In the genomic region with DNA sequence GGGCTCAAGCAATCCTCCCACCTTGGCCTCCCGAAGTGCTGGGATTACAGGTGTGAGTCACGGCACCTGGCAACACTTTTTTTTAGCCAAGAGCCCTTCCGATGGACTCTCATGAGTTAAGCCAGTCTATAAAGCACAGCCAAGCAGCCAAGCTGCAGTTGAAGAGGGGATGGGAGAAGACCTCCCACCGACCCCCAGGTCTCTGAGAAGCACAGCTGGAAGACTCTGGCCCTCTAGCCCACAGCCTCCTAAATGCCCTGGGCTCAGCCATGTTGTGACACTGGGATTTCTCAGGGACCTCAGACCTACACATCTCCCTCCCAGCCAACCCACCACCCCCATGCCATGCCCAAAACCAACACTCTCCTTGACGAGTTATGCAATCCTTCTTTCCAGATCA, we compare ENCODE assay signal across 21 cellular contexts. TPM values are rescaled to one million over a fixed set of nuclear protein-coding genes. Genes with fewer than 3 reads are reported as not detected.
DNase-seq lines count a peak whose midpoint lies in the region; ATAC-seq and TF ChIP-seq lines count a peak whose summit lies in the region.
"Had no signal": no experiment of that assay in that cellular context is flagged by ENCODE, and none has a peak within 500 bp of the region (broad histone marks: within the 10 kb centered on the region; RNA-seq: fewer than 3 reads in every experiment).

No MANE protein-coding gene starts in this region.

- no peak for TF ChIP-seq RAD21 in IMR-90 (IDR thresholded peaks at IDR 0.05; ENCODE audit: low read length)

- 0 out of 2 replicates have a peak overlapping the region, but pooled peaks have one; percentile 3 for H3K4ac ChIP-seq in IMR-90 (ENCODE audit: low read depth, low read length)

- no peaks in the 10 kb centered on the region for H3K9me3 ChIP-seq in IMR-90 (ENCODE audit: control insufficient read depth, insufficient read depth, low read length)
- H3K9me3 ChIP-seq in sigmoid colon = no peaks in the 10 kb centered on the region
- H3K9me3 ChIP-seq: BE2C had no signal

- BruUV-seq in IMR-90 (replicated peaks; lab: Mats Ljungman, UMichigan) = no TSS peak

- TF ChIP-seq POLR2A in IMR-90 (IDR thresholded peaks at IDR 0.05; ENCODE audit: low read depth, low read length) (no peak), sigmoid colon (IDR thresholded peaks at IDR 0.05) (no peak)

- H3K4me2 ChIP-seq in IMR-90 (ENCODE audit: low read depth, low read length) = no peak overlapping the region

- 0 out of 2 replicates have a peak overlapping the region, but pooled peaks have one; percentile 27 for H2AK5ac ChIP-seq in IMR-90 (ENCODE audit: low read depth, low read length)

- no peak overlapping the region for H2BK120ac ChIP-seq in IMR-90 (ENCODE audit: low read depth, low read length)

- H3K18ac ChIP-seq in IMR-90 (ENCODE audit: low read depth, low read length) = no peak overlapping the region

- no peak overlapping the region for H2AK9ac ChIP-seq in IMR-90 (replicated peaks; ENCODE audit: low read depth, low read length, poor library complexity)

- dilution Hi-C loops in IMR-90 (cut with HindIII; ENCODE audit: low sequenced_read_pairs, unreplicated experiment) = no loop called here

- no peak overlapping the region for H2BK5ac ChIP-seq in IMR-90 (ENCODE audit: low read depth, low read length, poor library complexity, severe bottlenecking)

- no peak overlapping the region for H2BK20ac ChIP-seq in IMR-90 (ENCODE audit: low read depth, low read length)

- DNase-seq in IMR-90 (no peak), islet precursor cell (peak; percentile 43), sigmoid colon (peak; percentile 40), ACHN (no peak), glomerular visceral epithelial cell (ENCODE audit: extremely low spot score) (no peak)
- DNase-seq: BE2C; CD8-positive, alpha-beta memory T cell; DND-41; GF-D8; GOT3; MM.1S; NCI-H1105 treated with DMSO at 0.1 percent for 48 hours; NCI-H187 treated with DMSO at 0.1 percent for 48 hours; NCI-H2171; NCI-H82 had no signal

- no peak overlapping the region for H4K8ac ChIP-seq in IMR-90 (ENCODE audit: low read depth in 2 of 2, low read length in 2 of 2)

- H3K27ac ChIP-seq in 22Rv1 (peak overlapping the region; percentile 96), IMR-90 (ENCODE audit: insufficient read depth, low read length) (no peak overlapping the region), sigmoid colon (peak overlapping the region; percentile 61 to 83 (median 78))

- in situ Hi-C loops in IMR-90 (cut with MboI; ENCODE audit: low sequenced_read_pairs) (no loop called here), ACHN (cut with HindIII; ENCODE audit: low pct_ligation_motif_present, low pct_unique_long_range_greater_than_20kb, low sequenced_read_pairs) (no loop called here)

- H3K4me1 ChIP-seq in IMR-90 (ENCODE audit: control insufficient read depth, insufficient read depth, low read length) (peaks cover 32% of the 10 kb centered on the region), sigmoid colon (peaks cover 0 to 76% (median 75%) of the 10 kb centered on the region in 4 donors)
- H3K4me1 ChIP-seq: BE2C had no signal

- H3K4me3 ChIP-seq in IMR-90 (ENCODE audit: insufficient read depth, low read depth, low read length) = no peak overlapping the region
- H3K4me3 ChIP-seq in sigmoid colon = no peak overlapping the region

- no peak overlapping the region for H2BK15ac ChIP-seq in IMR-90 (ENCODE audit: low read depth, low read length)

- TF ChIP-seq CTCF in 22Rv1 (IDR thresholded peaks at IDR 0.05) (no peak), IMR-90 (conservative IDR thresholded peaks at IDR 0.05; ENCODE audit: low read depth, low read length) (no peak), sigmoid colon (IDR thresholded peaks at IDR 0.05) (no peak)

- CTCF ChIA-PET in IMR-90 (lab: Yijun Ruan, JAX) = no interaction called here

- H4K5ac ChIP-seq in IMR-90 (ENCODE audit: low read depth, low read length) = no peak overlapping the region

- no peak overlapping the region for H2AFZ ChIP-seq in IMR-90 (replicated peaks; ENCODE audit: low read length, poor library complexity)

- no peak overlapping the region for H3K23ac ChIP-seq in IMR-90 (ENCODE audit: low read depth, low read length)

- H3K79me1 ChIP-seq in IMR-90 (ENCODE audit: low read depth in 1 of 2, low read length in 2 of 2) = peaks cover 0 to 3% of the 10 kb centered on the region in 2 experiments; a peak in 1 of 4 replicates

- POLR2A ChIA-PET in IMR-90 (lab: Charles Lee; ENCODE audit: unreplicated experiment) = no interaction called here

- ATAC-seq in IMR-90 (ENCODE audit: low read depth) (no peak), HG02938 (IDR thresholded peaks at IDR 0.05; ENCODE audit: unreplicated experiment) (no peak)
- ATAC-seq: Panc1, Right ventricle myocardium inferior had no signal

- H4K91ac ChIP-seq in IMR-90 (ENCODE audit: insufficient read depth, low read depth, low read length) = no peak overlapping the region

- H3K14ac ChIP-seq in IMR-90 (replicated peaks; ENCODE audit: low read depth, low read length) = no peak overlapping the region

- 60% methylated on average over 1 of the region's 5 CpGs; no CpG with 5 or more reads in 1 of the 2 experiments for WGBS in IMR-90 (ENCODE audit: extremely low coverage in 2 of 2, insufficient read length in 1 of 2), 2 experiments
- WGBS in sigmoid colon, 2 donors = 92 to 93% methylated on average over 5 of the region's 5 CpGs

- H3K27me3 ChIP-seq in IMR-90 (ENCODE audit: control insufficient read depth, insufficient read depth, low read length) (no peaks in the 10 kb centered on the region), sigmoid colon (no peaks in the 10 kb centered on the region)
- H3K27me3 ChIP-seq: BE2C had no signal

- H4K20me1 ChIP-seq in IMR-90 (ENCODE audit: insufficient read depth, low read length) = no peaks in the 10 kb centered on the region

- no peak for TF ChIP-seq EP300 in sigmoid colon (IDR thresholded peaks at IDR 0.05)

- intact Hi-C loops in IMR-90 (cut with micrococcal nuclease) = no loop called here
- intact Hi-C loops in sigmoid colon (cut with DNase I) = no loop called here

- H3K36me3 ChIP-seq in IMR-90 (ENCODE audit: control insufficient read depth, insufficient read depth, low read length) = no peaks in the 10 kb centered on the region
- H3K36me3 ChIP-seq in sigmoid colon = no peaks in the 10 kb centered on the region
- H3K36me3 ChIP-seq: BE2C had no signal

- no peak overlapping the region for H3K9ac ChIP-seq in IMR-90 (ENCODE audit: low read depth, low read length)

- peaks cover 6% of the 10 kb centered on the region for H3K9me1 ChIP-seq in IMR-90 (ENCODE audit: insufficient read depth, low read length)

- H3K56ac ChIP-seq in IMR-90 (ENCODE audit: extremely low read depth, insufficient read depth, low read length) = no peak overlapping the region

TF ChIP-seq in IMR-90, 13 proteins besides CTCF, POLR2A, EP300 and RAD21:
- TF ChIP-seq, protein P1, sequence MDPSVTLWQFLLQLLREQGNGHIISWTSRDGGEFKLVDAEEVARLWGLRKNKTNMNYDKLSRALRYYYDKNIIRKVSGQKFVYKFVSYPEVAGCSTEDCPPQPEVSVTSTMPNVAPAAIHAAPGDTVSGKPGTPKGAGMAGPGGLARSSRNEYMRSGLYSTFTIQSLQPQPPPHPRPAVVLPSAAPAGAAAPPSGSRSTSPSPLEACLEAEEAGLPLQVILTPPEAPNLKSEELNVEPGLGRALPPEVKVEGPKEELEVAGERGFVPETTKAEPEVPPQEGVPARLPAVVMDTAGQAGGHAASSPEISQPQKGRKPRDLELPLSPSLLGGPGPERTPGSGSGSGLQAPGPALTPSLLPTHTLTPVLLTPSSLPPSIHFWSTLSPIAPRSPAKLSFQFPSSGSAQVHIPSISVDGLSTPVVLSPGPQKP (IDR thresholded peaks at IDR 0.05; ENCODE audit: borderline replicate concordance, low read depth, low read length) = no peak
- TF ChIP-seq RCOR1 (IDR thresholded peaks at IDR 0.05; ENCODE audit: insufficient replicate concordance, low read length) (no peak), MAZ (IDR thresholded peaks at IDR 0.05; ENCODE audit: borderline replicate concordance, low read depth, low read length) (no peak), BHLHE40 (IDR thresholded peaks at IDR 0.05; ENCODE audit: low read depth, low read length) (no peak), CEBPB (IDR thresholded peaks at IDR 0.05; ENCODE audit: low read depth, low read length) (peak; percentile 22; the same call in 1 of the 2 replicates), FOS (IDR thresholded peaks at IDR 0.05; ENCODE audit: low read depth, low read length) (no peak), RFX5 (IDR thresholded peaks at IDR 0.05; ENCODE audit: low read depth, low read length) (no peak)

RNA-seq across cellular contexts. Expression of a gene that starts 31.1 kb away (rescaled TPM):
- total RNA-seq in IMR-90 (2012; rRNA removed) (not detected in 2 replicates), sigmoid colon (not detected)
- polyA plus RNA-seq in IMR-90 (2012; rRNA removed) (not detected in 2 replicates), sigmoid colon (under 1 TPM in 1 of 3 donors, not detected in 2; 0.15 TPM)
- not detected in 2 replicates for polyA plus RNA-seq in IMR-90 (2012; cell fraction: cytosol; rRNA removed)
- not detected in 2 replicates for polyA plus RNA-seq in IMR-90 (2012; cell fraction: nucleus; rRNA removed; ENCODE audit: low replicate concordance)
- total RNA-seq: CD8-positive, alpha-beta memory T cell; NCI-H460; Right ventricle myocardium inferior had no signal
- polyA plus RNA-seq: AG04450; CD8-positive, alpha-beta memory T cell had no signal

RNA-seq across cellular contexts. Expression of a gene that starts 56.5 kb away (rescaled TPM):
- total RNA-seq in IMR-90 (2012; rRNA removed) (not detected in 2 replicates), sigmoid colon (not detected)
- polyA plus RNA-seq in IMR-90 (2012; rRNA removed) (not detected in 2 replicates), sigmoid colon (not detected)
- polyA plus RNA-seq in IMR-90 (2012; cell fraction: cytosol; rRNA removed) = not detected in 2 replicates
- polyA plus RNA-seq in IMR-90 (2012; cell fraction: nucleus; rRNA removed; ENCODE audit: low replicate concordance) = not detected in 2 replicates
- total RNA-seq: CD8-positive, alpha-beta memory T cell; NCI-H460; Right ventricle myocardium inferior had no signal
- polyA plus RNA-seq: AG04450; CD8-positive, alpha-beta memory T cell had no signal

Comparison
In these comparisons a context has a peak if more than half of its experiments do, and no peak if none do; other contexts are left out.
1. DNase-seq: peak in islet precursor cell (single experiment) and sigmoid colon (single experiment); none in IMR-90 (single experiment), ACHN (single experiment) and glomerular visceral epithelial cell (single experiment).